Comparison of ENCODE assay signal across 9 cellular contexts in genomic region chrX:133005038-133005437, GRCh38. TPM values are rescaled to one million over a fixed set of nuclear protein-coding genes. Genes with fewer than 3 reads are reported as not detected.
DNase-seq lines count a peak whose midpoint lies in the region; ATAC-seq, FAIRE-seq and TF ChIP-seq lines count a peak whose summit lies in the region.
"Had no signal": no experiment of that assay in that cellular context is flagged by ENCODE, and none has a peak within 500 bp of the region (broad histone marks: within the 10 kb centered on the region; RNA-seq: fewer than 3 reads in every experiment).

No MANE protein-coding gene starts in this region.

- peak in 1 of 2 experiments; percentile 57; a peak in 2 of 5 replicates for TF ChIP-seq RAD21 in A549 (conservative IDR thresholded peaks at IDR 0.05 in 1 of 2, IDR thresholded peaks at IDR 0.05 in 1 of 2)

- peak in 1 of 2 experiments; percentile 3 for DNase-seq in A549 (ENCODE audit: low read depth in 1 of 2, low spot score in 1 of 2)
- peak; percentile 0 for DNase-seq in GM12865 (ENCODE audit: low read depth)
- DNase-seq in SK-MEL-5 (ENCODE audit: low read depth, low spot score): peak; percentile 43
- peak; percentile 1 for DNase-seq in hepatic stellate cell (ENCODE audit: low spot score)
- DNase-seq in activated CD4-positive, alpha-beta T cell treated with anti-CD3 and anti-CD28 coated beads, Interleukin-2, amount 10 ng/mL, durations not matched to agents 7 days and 5 days: no peak
- DNase-seq in activated CD4-positive, alpha-beta T cell treated with anti-CD3 and anti-CD28 coated beads for 36 hours: no peak

- H3K36me3 Mint-ChIP-seq in activated CD4-positive, alpha-beta T cell treated with anti-CD3 and anti-CD28 coated beads, Interleukin-2, amount 10 ng/mL, durations not matched to agents 7 days and 5 days (ENCODE audit: low read depth): no peaks in the 10 kb centered on the region
- H3K36me3 Mint-ChIP-seq in activated CD4-positive, alpha-beta T cell treated with anti-CD3 and anti-CD28 coated beads for 36 hours (ENCODE audit: low read depth): no peaks in the 10 kb centered on the region
- H3K36me3 Mint-ChIP-seq: naive thymus-derived CD8-positive, alpha-beta T cell had no signal

- CTCF ChIA-PET in A549 (lab: Yijun Ruan, JAX): interaction anchor here (0.8 to 1.5 kb wide), 7 partner anchors 13 to 174 kb away, joined by 3 to 5 read pairs (median 3); no protein-coding TSS in a partner anchor
- CTCF ChIA-PET in activated CD4-positive, alpha-beta T cell treated with anti-CD3 and anti-CD28 coated beads, Interleukin-2, amount 10 ng/mL, durations not matched to agents 7 days and 5 days (lab: Charles Lee): no interaction called here
- CTCF ChIA-PET in activated CD4-positive, alpha-beta T cell treated with anti-CD3 and anti-CD28 coated beads for 36 hours (lab: Charles Lee): interaction anchor here (0.6 to 1.1 kb wide), 3 partner anchors 27 to 665 kb away, joined by 3 to 4 read pairs (median 3); no protein-coding TSS in a partner anchor

- no peak overlapping the region for H3K27ac ChIP-seq in A549

- TF ChIP-seq CTCF in A549 (IDR thresholded peaks at IDR 0.05) (peak; percentile 46), GM12865 (IDR thresholded peaks at IDR 0.05; ENCODE audit: insufficient read depth, low read depth, low read length, missing control alignments) (peak; percentile 44)

- H3K4me2 ChIP-seq in A549: no peak overlapping the region

- no peak overlapping the region for H3K27ac Mint-ChIP-seq in activated CD4-positive, alpha-beta T cell treated with anti-CD3 and anti-CD28 coated beads, Interleukin-2, amount 10 ng/mL, durations not matched to agents 7 days and 5 days
- H3K27ac Mint-ChIP-seq in activated CD4-positive, alpha-beta T cell treated with anti-CD3 and anti-CD28 coated beads for 36 hours: no peak overlapping the region
- H3K27ac Mint-ChIP-seq: naive thymus-derived CD8-positive, alpha-beta T cell had no signal

- H3K4me1 ChIP-seq in A549: no peaks in the 10 kb centered on the region

- TF ChIP-seq EP300 in A549 (IDR thresholded peaks at IDR 0.05): no peak

- no peak overlapping the region for H3K4me3 Mint-ChIP-seq in activated CD4-positive, alpha-beta T cell treated with anti-CD3 and anti-CD28 coated beads, Interleukin-2, amount 10 ng/mL, durations not matched to agents 7 days and 5 days
- H3K4me3 Mint-ChIP-seq in activated CD4-positive, alpha-beta T cell treated with anti-CD3 and anti-CD28 coated beads for 36 hours: no peak overlapping the region
- H3K4me3 Mint-ChIP-seq: naive thymus-derived CD8-positive, alpha-beta T cell had no signal

- intact Hi-C loops in activated CD4-positive, alpha-beta T cell treated with anti-CD3 and anti-CD28 coated beads for 36 hours (cut with DNase I, micrococcal nuclease): loop anchor here in 1 of 2 experiments (10.0 kb wide), 1 partner anchor 670 kb away; no protein-coding TSS in a partner anchor

- FAIRE-seq in A549 (lab: Jason Lieb, UNC): peak; percentile 13

- H3K9me3 Mint-ChIP-seq in activated CD4-positive, alpha-beta T cell treated with anti-CD3 and anti-CD28 coated beads, Interleukin-2, amount 10 ng/mL, durations not matched to agents 7 days and 5 days: no peaks in the 10 kb centered on the region
- no peaks in the 10 kb centered on the region for H3K9me3 Mint-ChIP-seq in activated CD4-positive, alpha-beta T cell treated with anti-CD3 and anti-CD28 coated beads for 36 hours (ENCODE audit: low read depth)

- H3K4me3 ChIP-seq in A549: no peak overlapping the region
- no peak overlapping the region for H3K4me3 ChIP-seq in GM12865 (ENCODE audit: low read depth, low read length)

- ATAC-seq in A549: peak in 1 of 2 experiments; percentile 43; a peak in 2 of 6 replicates
- ATAC-seq in GM21367 (IDR thresholded peaks at IDR 0.05; ENCODE audit: unreplicated experiment): no peak
- no peak for ATAC-seq in esophagus mucosa
- ATAC-seq in activated CD4-positive, alpha-beta T cell treated with anti-CD3 and anti-CD28 coated beads for 36 hours: no peak
- ATAC-seq: naive thymus-derived CD8-positive, alpha-beta T cell had no signal

- WGBS in A549 (ENCODE audit: missing lambda C conversion rate): 0% methylated on average over 2 of the region's 2 CpGs

- in situ Hi-C loops in SK-MEL-5 (cut with HindIII; ENCODE audit: low pct_unique_long_range_greater_than_20kb, low sequenced_read_pairs): no loop called here

- POLR2A ChIA-PET in A549 (lab: Yijun Ruan, JAX): no interaction called here
- POLR2A ChIA-PET in activated CD4-positive, alpha-beta T cell treated with anti-CD3 and anti-CD28 coated beads, Interleukin-2, amount 10 ng/mL, durations not matched to agents 7 days and 5 days (lab: Charles Lee): interaction anchor here (0.7 kb wide), 1 partner anchor 651 kb away, joined by 3 read pairs; no protein-coding TSS in a partner anchor
- POLR2A ChIA-PET in activated CD4-positive, alpha-beta T cell treated with anti-CD3 and anti-CD28 coated beads for 36 hours (lab: Charles Lee): no interaction called here

- TF ChIP-seq POLR2A in A549 (IDR thresholded peaks at IDR 0.05; ENCODE audit: low read length): no peak

- no peaks in the 10 kb centered on the region for H3K27me3 Mint-ChIP-seq in activated CD4-positive, alpha-beta T cell treated with anti-CD3 and anti-CD28 coated beads, Interleukin-2, amount 10 ng/mL, durations not matched to agents 7 days and 5 days
- H3K27me3 Mint-ChIP-seq in activated CD4-positive, alpha-beta T cell treated with anti-CD3 and anti-CD28 coated beads for 36 hours: peaks cover 5% of the 10 kb centered on the region

- H3K4me1 Mint-ChIP-seq in activated CD4-positive, alpha-beta T cell treated with anti-CD3 and anti-CD28 coated beads, Interleukin-2, amount 10 ng/mL, durations not matched to agents 7 days and 5 days: no peaks in the 10 kb centered on the region
- no peaks in the 10 kb centered on the region for H3K4me1 Mint-ChIP-seq in activated CD4-positive, alpha-beta T cell treated with anti-CD3 and anti-CD28 coated beads for 36 hours
- H3K4me1 Mint-ChIP-seq: naive thymus-derived CD8-positive, alpha-beta T cell had no signal

- no peaks in the 10 kb centered on the region for H3K9me3 ChIP-seq in A549

TF ChIP-seq in A549, 52 proteins besides CTCF, POLR2A, EP300 and RAD21:
- TF ChIP-seq SMC3 (IDR thresholded peaks at IDR 0.05): peak; percentile 36; the same call in 2 of the 3 replicates
- TF ChIP-seq HOXA7 (CRISPR knock-in tag; IDR thresholded peaks at IDR 0.05): no peak
- no peak for TF ChIP-seq HES2 (IDR thresholded peaks at IDR 0.05)
TF ChIP-seq in A549: peak in this region for 1.

RNA-seq across cellular contexts. Expression of gene HS6ST2, which starts 46.6 kb away (rescaled TPM):
- polyA plus RNA-seq in A549 (2011; rRNA removed) (0.04 and 0.05 TPM in 2 replicates), A549 (2017; fragmentation: RNase III; extraction: RNeasy Plus Mini Kit Qiagen cat#74134 plus additional on column Dnase treatment) (0.01 TPM in 2 of 3 replicates, not detected in the other)
- polyA plus RNA-seq in A549 (2012; cell fraction: cytosol; rRNA removed): 0.03 and 0.05 TPM in 2 replicates
- 0.05 and 0.06 TPM in 2 replicates for polyA plus RNA-seq in A549 (2012; cell fraction: nucleus; rRNA removed)
- 0.45 TPM in 1 of 2 replicates, not detected in the other for polyA minus RNA-seq in A549 (2011; rRNA and poly(A)+ RNA removed)
- total RNA-seq in SK-MEL-5 (2014; rRNA removed; shearing (Covaris generic)): 4.6 and 5.6 TPM in 2 replicates
- 3.6 and 7.4 TPM in 2 replicates for polyA plus RNA-seq in SK-MEL-5 (2015; cell fraction: cytosol; rRNA removed)
- polyA plus RNA-seq in SK-MEL-5 (2015; cell fraction: nucleus; rRNA removed): 0.53 and 1.1 TPM in 2 replicates
- total RNA-seq in activated CD4-positive, alpha-beta T cell treated with anti-CD3 and anti-CD28 coated beads, Interleukin-2, amount 10 ng/mL, durations not matched to agents 7 days and 5 days: not detected
- total RNA-seq in esophagus mucosa: 8.5 TPM
- total RNA-seq in activated CD4-positive, alpha-beta T cell treated with anti-CD3 and anti-CD28 coated beads for 36 hours: under 1 TPM; 0.62 to 0.76 TPM
- total RNA-seq: naive thymus-derived CD8-positive, alpha-beta T cell had no signal
- polyA plus RNA-seq: naive thymus-derived CD8-positive, alpha-beta T cell had no signal

Comparison
In these comparisons a context has a peak if more than half of its experiments do, and no peak if none do; other contexts are left out.
1. DNase-seq: peak in GM12865 (single experiment), SK-MEL-5 (single experiment) and hepatic stellate cell (single experiment); none in activated CD4-positive, alpha-beta T cell treated with anti-CD3 and anti-CD28 coated beads, Interleukin-2, amount 10 ng/mL, durations not matched to agents 7 days and 5 days (single experiment) and activated CD4-positive, alpha-beta T cell treated with anti-CD3 and anti-CD28 coated beads for 36 hours (single experiment).